In genomic region chr11:117723625-117724024, GRCh38 we compare ENCODE assay signal across 22 cellular contexts.
DNase-seq lines count a peak whose midpoint lies in the region; ATAC-seq and TF ChIP-seq lines count a peak whose summit lies in the region.
"Had no signal": no experiment of that assay in that cellular context is flagged by ENCODE, and none has a peak within 500 bp of the region (broad histone marks: within the 10 kb centered on the region; RNA-seq: fewer than 3 reads in every experiment).

No MANE protein-coding gene starts in this region.

- H3K27ac ChIP-seq in left ventricle myocardium inferior (replicated peaks) (no peak overlapping the region), layer of hippocampus (ENCODE audit: low read depth, low read length) (peak overlapping the region; percentile 58), uterus (peak overlapping the region; percentile 18 to 21)
- H3K27ac ChIP-seq: GM23248, hepatocyte, pancreas, thyroid gland, WERI-Rb-1 had no signal

- no peak overlapping the region for H3K4me3 ChIP-seq in left ventricle myocardium inferior
- H3K4me3 ChIP-seq in uterus, result no peak overlapping the region
- H3K4me3 ChIP-seq: GM23248, hepatocyte, pancreas, sigmoid colon, thyroid gland had no signal

- no peak for TF ChIP-seq CTCF in left ventricle myocardium inferior (IDR thresholded peaks at IDR 0.05; ENCODE audit: borderline replicate concordance)
- no peak for TF ChIP-seq CTCF in uterus (IDR thresholded peaks at IDR 0.05)

- ATAC-seq in left cardiac atrium, result peak; percentile 45 to 86
- no peak for ATAC-seq in activated CD4-positive, CD25-positive, alpha-beta regulatory T cell treated with anti-CD3 and anti-CD28 coated beads, Interleukin-2, amount 50 U/mL, for 24 hours

- H3K9me3 ChIP-seq in left ventricle myocardium inferior (replicated peaks), result no peaks in the 10 kb centered on the region
- H3K9me3 ChIP-seq in uterus, result no peaks in the 10 kb centered on the region
- H3K9me3 ChIP-seq: pancreas, sigmoid colon, SK-N-SH, thyroid gland had no signal

- no peak for TF ChIP-seq POLR2A in uterus (IDR thresholded peaks at IDR 0.05)

- intact Hi-C loops in left cardiac atrium (cut with DNase I), result no loop called here
- intact Hi-C loops in left ventricle myocardium inferior (cut with micrococcal nuclease), result no loop called here
- intact Hi-C loops in uterus (cut with DNase I; ENCODE audit: low total_unique reads), result no loop called here

- H3K27me3 ChIP-seq in left ventricle myocardium inferior (ENCODE audit: low read depth) (no peaks in the 10 kb centered on the region), layer of hippocampus (ENCODE audit: control insufficient read depth, insufficient read depth, low read length) (no peaks in the 10 kb centered on the region), uterus (no peaks in the 10 kb centered on the region)
- H3K27me3 ChIP-seq: hepatocyte, pancreas, sigmoid colon, thyroid gland had no signal

- H3K4me1 ChIP-seq in left ventricle myocardium inferior, result peaks cover 9% of the 10 kb centered on the region
- no peaks in the 10 kb centered on the region for H3K4me1 ChIP-seq in uterus
- H3K4me1 ChIP-seq: pancreas had no signal

- H3K36me3 ChIP-seq in left ventricle myocardium inferior (no peaks in the 10 kb centered on the region), uterus (no peaks in the 10 kb centered on the region)
- H3K36me3 ChIP-seq: pancreas, sigmoid colon, thyroid gland, WERI-Rb-1 had no signal

- DNase-seq in left cardiac atrium, result no peak
- DNase-seq in left ventricle myocardium inferior, result no peak
- peak; percentile 79 for DNase-seq in NCI-H69 (lab: John Stamatoyannopoulos, UW)
- DNase-seq in uterus, result peak in 1 of 2 donors; percentile 30
- DNase-seq in NCI-H226, result no peak
- DNase-seq in NCI-H2081 (lab: John Stamatoyannopoulos, UW), result no peak
- DNase-seq: ACHN; activated CD4-positive, alpha-beta memory T cell treated with anti-CD3 and anti-CD28 coated beads for 36 hours; activated gamma-delta T cell treated with Interleukin-2 at 50 U/mL for 16 hours; Calu3; foreskin fibroblast; GM23248; islet precursor cell; Karpas-422; pancreas; sigmoid colon; SK-N-SH; thyroid gland; WERI-Rb-1 had no signal

Comparison
In these comparisons a context has a peak if more than half of its experiments do, and no peak if none do; other contexts are left out.
1. ATAC-seq: peak in left cardiac atrium (2 of 2); none in activated CD4-positive, CD25-positive, alpha-beta regulatory T cell treated with anti-CD3 and anti-CD28 coated beads, Interleukin-2, amount 50 U/mL, for 24 hours (0 of 2).